ENCODE assay signal across 8 cellular contexts in genomic region chr5:39570418-39571027, GRCh38.
DNase-seq lines count a peak whose midpoint lies in the region; TF ChIP-seq lines count a peak whose summit lies in the region.

No MANE protein-coding gene starts in this region.

- H3K36me3 Mint-ChIP-seq in CD14-positive monocyte, result no peaks in the 10 kb centered on the region

- intact Hi-C loops in CD14-positive monocyte (cut with micrococcal nuclease), result no loop called here

- peak overlapping the region in 1 of 7 donors; percentile 16 for H3K27ac Mint-ChIP-seq in CD14-positive monocyte

- peaks cover 0 to 2% (median 0%) of the 10 kb centered on the region in 3 donors for H3K27me3 Mint-ChIP-seq in CD14-positive monocyte (ENCODE audit: low read depth in 3 of 3)

- no peaks in the 10 kb centered on the region for H3K9me3 Mint-ChIP-seq in CD14-positive monocyte

- no peak overlapping the region for H3K4me3 ChIP-seq in retinal pigment epithelial cell (ENCODE audit: low read length)

- no peak overlapping the region for H3K4me3 Mint-ChIP-seq in CD14-positive monocyte

- DNase-seq in CD14-positive monocyte (ENCODE audit: low spot score) (no peak), H4 (ENCODE audit: low spot score) (peak; percentile 48), OCI-M1 (lab: John Stamatoyannopoulos, UW) (peak; percentile 76), fibroblast of gingiva (ENCODE audit: low read depth) (peak; percentile 34), retinal pigment epithelial cell (ENCODE audit: low read depth) (no peak), T-helper 9 cell (no peak), UCSD-AML1 (lab: John Stamatoyannopoulos, UW; ENCODE audit: unreplicated experiment) (no peak), MV-4-11 (lab: John Stamatoyannopoulos, UW) (no peak)

- H3K4me1 Mint-ChIP-seq in CD14-positive monocyte, result peaks cover 2% of the 10 kb centered on the region

- TF ChIP-seq CTCF in CD14-positive monocyte (IDR thresholded peaks at IDR 0.05) (peak; percentile 81), retinal pigment epithelial cell (conservative IDR thresholded peaks at IDR 0.05; ENCODE audit: low read depth, low read length) (peak; percentile 67)

Comparison
In these comparisons a context has a peak if more than half of its experiments do, and no peak if none do; other contexts are left out.
1. DNase-seq: peak in H4 (single experiment), OCI-M1 (single experiment) and fibroblast of gingiva (single experiment); none in CD14-positive monocyte (single experiment), retinal pigment epithelial cell (single experiment), T-helper 9 cell (single experiment), UCSD-AML1 (single experiment) and MV-4-11 (single experiment).